9 cellular contexts compared by ENCODE assay signal in the genomic region with DNA sequence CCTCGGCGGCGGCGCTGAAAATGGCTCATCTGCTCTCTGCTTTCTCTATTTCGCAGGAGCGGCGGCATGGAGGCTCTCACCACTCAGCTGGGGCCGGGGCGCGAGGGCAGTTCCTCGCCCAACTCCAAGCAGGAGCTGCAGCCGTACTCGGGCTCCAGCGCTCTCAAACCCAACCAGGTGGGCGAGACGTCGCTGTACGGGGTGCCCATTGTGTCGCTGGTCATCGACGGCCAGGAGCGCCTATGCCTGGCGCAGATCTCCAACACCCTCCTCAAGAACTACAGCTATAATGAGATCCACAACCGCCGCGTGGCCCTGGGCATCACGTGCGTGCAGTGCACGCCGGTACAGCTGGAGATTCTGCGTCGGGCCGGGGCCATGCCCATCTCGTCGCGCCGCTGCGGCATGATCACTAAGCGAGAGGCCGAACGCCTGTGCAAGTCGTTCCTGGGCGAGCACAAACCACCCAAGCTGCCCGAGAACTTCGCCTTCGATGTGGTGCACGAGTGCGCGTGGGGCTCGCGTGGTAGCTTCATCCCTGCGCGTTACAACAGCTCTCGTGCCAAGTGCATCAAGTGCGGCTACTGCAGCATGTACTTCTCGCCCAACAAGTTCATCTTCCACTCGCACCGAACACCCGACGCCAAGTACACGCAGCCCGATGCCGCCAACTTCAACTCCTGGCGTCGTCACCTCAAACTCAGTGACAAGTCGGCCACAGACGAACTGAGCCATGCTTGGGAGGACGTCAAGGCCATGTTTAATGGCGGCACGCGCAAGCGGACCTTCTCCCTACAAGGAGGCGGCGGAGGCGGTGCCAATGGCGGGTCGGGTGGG. TPM values are rescaled to one million over a fixed set of nuclear protein-coding genes. Genes with fewer than 3 reads are reported as not detected.
DNase-seq lines count a peak whose midpoint lies in the region; ATAC-seq lines count a peak whose summit lies in the region.
"Had no signal": no experiment of that assay in that cellular context is flagged by ENCODE, and none has a peak within 500 bp of the region (broad histone marks: within the 10 kb centered on the region; RNA-seq: fewer than 3 reads in every experiment).

No MANE protein-coding gene starts in this region.

- peaks cover 100% of the 10 kb centered on the region for H3K27me3 ChIP-seq in iPS-18a (ENCODE audit: control insufficient read depth, insufficient read depth, low read length)

- no peaks in the 10 kb centered on the region for H3K9me3 Mint-ChIP-seq in activated CD4-positive, alpha-beta memory T cell treated with anti-CD3 and anti-CD28 coated beads for 36 hours

- no peaks in the 10 kb centered on the region for H3K36me3 ChIP-seq in iPS-18a (ENCODE audit: control insufficient read depth, low read depth, low read length)
- H3K36me3 ChIP-seq: BE2C had no signal

- H3K4me1 Mint-ChIP-seq in activated CD4-positive, alpha-beta memory T cell treated with anti-CD3 and anti-CD28 coated beads for 36 hours (ENCODE audit: low read depth): peaks cover 45% of the 10 kb centered on the region

- peak; percentile 63 for DNase-seq in activated CD8-positive, alpha-beta memory T cell treated with anti-CD3 and anti-CD28 coated beads for 24 hours
- DNase-seq in activated CD8-positive, alpha-beta memory T cell treated with anti-CD3 and anti-CD28 coated beads, Interleukin-2, amount 50 U/mL, for 4 hours: no peak
- DNase-seq in activated CD4-positive, alpha-beta memory T cell treated with anti-CD3 and anti-CD28 coated beads for 36 hours: no peak
- peak; percentile 41 for DNase-seq in stimulated activated CD8-positive, alpha-beta memory T cell treated with anti-CD3 and anti-CD28 coated beads, Interleukin-4, amount 100 ng/mL, for 48 hours
- DNase-seq in amniotic stem cell (lab: John Stamatoyannopoulos, UW) (no peak), DMS79 (lab: John Stamatoyannopoulos, UW) (no peak)
- DNase-seq: BE2C had no signal

- H3K27me3 Mint-ChIP-seq in activated CD4-positive, alpha-beta memory T cell treated with anti-CD3 and anti-CD28 coated beads for 36 hours: peaks cover 71% of the 10 kb centered on the region

- peaks cover 5% of the 10 kb centered on the region for H3K9me3 ChIP-seq in iPS-18a (ENCODE audit: control insufficient read depth, low read depth, low read length)
- H3K9me3 ChIP-seq: BE2C had no signal

- no peak for ATAC-seq in HG02970 (IDR thresholded peaks at IDR 0.05; ENCODE audit: low FRiP score, unreplicated experiment)

- CTCF ChIA-PET in activated CD4-positive, alpha-beta memory T cell treated with anti-CD3 and anti-CD28 coated beads for 36 hours (lab: Charles Lee): interaction anchor here (4.2 kb wide), 1 partner anchor 11 kb away, joined by 30 read pairs; no protein-coding TSS in a partner anchor

- peak overlapping the region; percentile 9 for H3K4me3 ChIP-seq in iPS-18a (ENCODE audit: low read length)

- H3K27ac Mint-ChIP-seq in activated CD4-positive, alpha-beta memory T cell treated with anti-CD3 and anti-CD28 coated beads for 36 hours: peak overlapping the region; percentile 44

- H3K36me3 Mint-ChIP-seq in activated CD4-positive, alpha-beta memory T cell treated with anti-CD3 and anti-CD28 coated beads for 36 hours: peaks cover 2% of the 10 kb centered on the region

- POLR2A ChIA-PET in activated CD4-positive, alpha-beta memory T cell treated with anti-CD3 and anti-CD28 coated beads for 36 hours (lab: Charles Lee): no interaction called here

- peak overlapping the region; percentile 45 for H3K4me3 Mint-ChIP-seq in activated CD4-positive, alpha-beta memory T cell treated with anti-CD3 and anti-CD28 coated beads for 36 hours

- intact Hi-C loops in activated CD4-positive, alpha-beta memory T cell treated with anti-CD3 and anti-CD28 coated beads for 36 hours (cut with micrococcal nuclease): no loop called here

- H3K9ac ChIP-seq in iPS-18a (ENCODE audit: low read length): no peak overlapping the region

- H3K4me1 ChIP-seq in iPS-18a (ENCODE audit: control insufficient read depth, low read depth, low read length): peaks cover 17% of the 10 kb centered on the region
- H3K4me1 ChIP-seq: BE2C had no signal

- no peak overlapping the region for H3K27ac ChIP-seq in iPS-18a (ENCODE audit: low read length)

RNA-seq across cellular contexts. Expression of a gene that starts 0.8 kb away (rescaled TPM):
- total RNA-seq in activated CD4-positive, alpha-beta memory T cell treated with anti-CD3 and anti-CD28 coated beads for 36 hours: under 1 TPM; 0.12 TPM

RNA-seq across cellular contexts. Expression of a gene that starts 13.7 kb away (rescaled TPM):
- not detected for total RNA-seq in activated CD4-positive, alpha-beta memory T cell treated with anti-CD3 and anti-CD28 coated beads for 36 hours

Comparison
In these comparisons a context has a peak if more than half of its experiments do, and no peak if none do; other contexts are left out.
1. DNase-seq: peak in activated CD8-positive, alpha-beta memory T cell treated with anti-CD3 and anti-CD28 coated beads for 24 hours (single experiment) and stimulated activated CD8-positive, alpha-beta memory T cell treated with anti-CD3 and anti-CD28 coated beads, Interleukin-4, amount 100 ng/mL, for 48 hours (single experiment); none in activated CD8-positive, alpha-beta memory T cell treated with anti-CD3 and anti-CD28 coated beads, Interleukin-2, amount 50 U/mL, for 4 hours (single experiment), activated CD4-positive, alpha-beta memory T cell treated with anti-CD3 and anti-CD28 coated beads for 36 hours (single experiment), amniotic stem cell (single experiment) and DMS79 (single experiment).